In genomic region chr3:10504161-10505049, GRCh38 we compare ENCODE assay signal across 15 cellular contexts. TPM values are rescaled to one million over a fixed set of nuclear protein-coding genes. Genes with fewer than 3 reads are reported as not detected.
A peak's percentile ranks its signal among the peaks of the same experiment; 100 is the strongest.
DNase-seq lines count a peak whose midpoint lies in the region; TF ChIP-seq lines count a peak whose summit lies in the region.
"Had no signal": no experiment of that assay in that cellular context is flagged by ENCODE, and none has a peak within 500 bp of the region (broad histone marks: within the 10 kb centered on the region; RNA-seq: fewer than 3 reads in every experiment).

No MANE protein-coding gene starts in this region.

- H3K4me1 ChIP-seq in smooth muscle cell (ENCODE audit: low read depth) = no peaks in the 10 kb centered on the region

- H3K27ac ChIP-seq in VCaP (peak overlapping the region; percentile 68; the same call in 1 of the 2 replicates), temporal lobe (ENCODE audit: low read depth, low read length) (peak overlapping the region; percentile 40), smooth muscle cell (ENCODE audit: low read depth) (no peak overlapping the region)
- H3K27ac ChIP-seq: testis had no signal

- no peak overlapping the region for H3K4me2 ChIP-seq in smooth muscle cell

- no peaks in the 10 kb centered on the region for H3F3A ChIP-seq in smooth muscle cell (ENCODE audit: low read depth)

- no peaks in the 10 kb centered on the region for H3K9me3 ChIP-seq in iPS-18c (ENCODE audit: control insufficient read depth, insufficient read depth, low read length)
- no peaks in the 10 kb centered on the region for H3K9me3 ChIP-seq in smooth muscle cell (replicated peaks; ENCODE audit: low read depth)
- H3K9me3 ChIP-seq: testis had no signal

- no peaks in the 10 kb centered on the region for H3K36me3 ChIP-seq in smooth muscle cell (ENCODE audit: low read depth)

- H3K4me1 Mint-ChIP-seq in activated T-cell treated with anti-CD3 and anti-CD28 coated beads, Interleukin-2, amount 50 U/mL, for 24 hours (ENCODE audit: low read depth) = peaks cover 4% of the 10 kb centered on the region

- H4K20me1 ChIP-seq in smooth muscle cell (ENCODE audit: low read depth) = no peaks in the 10 kb centered on the region

- DNase-seq in activated T-cell treated with anti-CD3 and anti-CD28 coated beads, Interleukin-2, amount 50 U/mL, for 24 hours = no peak
- DNase-seq in activated T-cell treated with anti-CD3 and anti-CD28 coated beads for 4 hours = no peak
- no peak for DNase-seq in smooth muscle cell (lab: John Stamatoyannopoulos, UW; ENCODE audit: unreplicated experiment)
- no peak for DNase-seq in NCI-H524 treated with DMSO at 0.1 percent for 48 hours (lab: John Stamatoyannopoulos, UW)
- no peak for DNase-seq in NK-92 treated with Interleukin-12 subunit alpha and Interleukin-12 subunit beta, amount 100 ng/mL, for 24 hours (lab: John Stamatoyannopoulos, UW)
- DNase-seq: MM.1S, NCI-H2081 treated with DMSO at 0.1 percent for 48 hours, SIG-M5, testis had no signal

- peaks cover 33% of the 10 kb centered on the region for H3K27me3 ChIP-seq in smooth muscle cell (ENCODE audit: low read depth)
- H3K27me3 ChIP-seq: testis had no signal

- TF ChIP-seq CTCF in VCaP (conservative IDR thresholded peaks at IDR 0.05) (peak; percentile 17; the same call in 1 of the 2 replicates), smooth muscle cell (IDR thresholded peaks at IDR 0.05; ENCODE audit: borderline replicate concordance, insufficient read depth, poor library complexity, severe bottlenecking) (no peak)

- no peak overlapping the region for H3K9ac ChIP-seq in smooth muscle cell (ENCODE audit: low read depth)

- peaks cover 26% of the 10 kb centered on the region for H3K27me3 Mint-ChIP-seq in activated T-cell treated with anti-CD3 and anti-CD28 coated beads, Interleukin-2, amount 50 U/mL, for 24 hours

- no peaks in the 10 kb centered on the region for H3K36me3 Mint-ChIP-seq in activated T-cell treated with anti-CD3 and anti-CD28 coated beads, Interleukin-2, amount 50 U/mL, for 24 hours (ENCODE audit: low read depth)

- no peaks in the 10 kb centered on the region for H3K79me2 ChIP-seq in smooth muscle cell (ENCODE audit: low read depth)

- 85% methylated on average over 25 of the region's 25 CpGs for WGBS in smooth muscle cell (ENCODE audit: low lambda C conversion rate)

- no peak overlapping the region for H3K27ac Mint-ChIP-seq in activated T-cell treated with anti-CD3 and anti-CD28 coated beads, Interleukin-2, amount 50 U/mL, for 24 hours
- H3K27ac Mint-ChIP-seq: activated T-helper 2 cell treated with anti-CD3 and anti-CD28 coated beads, Interferon-gamma antibody, Interleukin-2, Interleukin-4, amounts not matched to agents 10 μg/mL and 5 μg/mL and 100 μg/mL, durations not matched to agents 14 hours and 24 hours and 36 hours had no signal

- H3K9me3 Mint-ChIP-seq in activated T-cell treated with anti-CD3 and anti-CD28 coated beads, Interleukin-2, amount 50 U/mL, for 24 hours = no peaks in the 10 kb centered on the region
- H3K9me3 Mint-ChIP-seq: activated T-helper 2 cell treated with anti-CD3 and anti-CD28 coated beads, Interferon-gamma antibody, Interleukin-2, Interleukin-4, amounts not matched to agents 10 μg/mL and 5 μg/mL and 100 μg/mL, durations not matched to agents 14 hours and 24 hours and 36 hours had no signal

- H3K4me3 Mint-ChIP-seq in activated T-cell treated with anti-CD3 and anti-CD28 coated beads, Interleukin-2, amount 50 U/mL, for 24 hours = peak overlapping the region; percentile 23

- no peak overlapping the region for H2AFZ ChIP-seq in smooth muscle cell (ENCODE audit: low read depth)

- H3K4me3 ChIP-seq in iPS-18c (ENCODE audit: insufficient read depth, low read depth, low read length) = peak overlapping the region; percentile 36; the same call in 1 of the 2 replicates
- no peak overlapping the region for H3K4me3 ChIP-seq in smooth muscle cell

RNA-seq across cellular contexts. Expression of gene ATP2B2, which starts 1.0 kb away (rescaled TPM):
- 76.2 TPM for total RNA-seq in temporal lobe
- total RNA-seq in smooth muscle cell = not detected in 2 replicates
- polyA plus RNA-seq in smooth muscle cell = not detected in 2 replicates
- total RNA-seq: activated T-helper 2 cell treated with anti-CD3 and anti-CD28 coated beads, Interferon-gamma antibody, Interleukin-2, Interleukin-4, amounts not matched to agents 10 μg/mL and 5 μg/mL and 100 μg/mL, durations not matched to agents 14 hours and 24 hours and 36 hours; HT-29; pulmonary artery endothelial cell had no signal

Comparison
In these comparisons a context has a peak if more than half of its experiments do, and no peak if none do; other contexts are left out.
1. RNA of gene ATP2B2, which starts 1.0 kb away (total RNA-seq): 76.2 TPM in temporal lobe (single experiment); not detected in smooth muscle cell; every median in the first group is over 10 times any median in the second.